In genomic region chr1:64935551-64936158, GRCh38 we compare ENCODE assay signal across 25 cellular contexts. TPM values are rescaled to one million over a fixed set of nuclear protein-coding genes. Genes with fewer than 3 reads are reported as not detected.
DNase-seq lines count a peak whose midpoint lies in the region; ATAC-seq and TF ChIP-seq lines count a peak whose summit lies in the region.
"Had no signal": no experiment of that assay in that cellular context is flagged by ENCODE, and none has a peak within 500 bp of the region (broad histone marks: within the 10 kb centered on the region; RNA-seq: fewer than 3 reads in every experiment).

No MANE protein-coding gene starts in this region.

- intact Hi-C loops in CD14-positive monocyte (cut with micrococcal nuclease), result loop anchor here in 1 of 2 donors (10.0 kb wide), 1 partner anchor 69 kb away; no protein-coding TSS in a partner anchor
- intact Hi-C loops in psoas muscle (cut with DNase I), result loop anchor here (5.0 kb wide), 1 partner anchor 38 kb away; no protein-coding TSS in a partner anchor
- intact Hi-C loops in activated CD4-positive, alpha-beta T cell treated with anti-CD3 and anti-CD28 coated beads for 36 hours (cut with DNase I, micrococcal nuclease), result no loop called here
- intact Hi-C loops in sciatic nerve (cut with DNase I), result no loop called here

- CTCF ChIA-PET in activated CD4-positive, alpha-beta T cell treated with anti-CD3 and anti-CD28 coated beads for 36 hours (lab: Charles Lee), result no interaction called here

- H3K9me3 Mint-ChIP-seq in CD14-positive monocyte, result peaks cover 0 to 2% (median 0%) of the 10 kb centered on the region in 7 donors
- H3K9me3 Mint-ChIP-seq in HFFc6, result no peaks in the 10 kb centered on the region
- peaks cover 0 to 1% of the 10 kb centered on the region in 2 donors for H3K9me3 Mint-ChIP-seq in effector memory CD8-positive, alpha-beta T cell
- peaks cover 6% of the 10 kb centered on the region for H3K9me3 Mint-ChIP-seq in activated CD4-positive, alpha-beta T cell treated with anti-CD3 and anti-CD28 coated beads for 36 hours (ENCODE audit: low read depth)

- 49 to 83% (median 68%) methylated on average over 9 of the region's 9 CpGs for WGBS in psoas muscle, 3 donors

- H3K4me1 Mint-ChIP-seq in CD14-positive monocyte, result peaks cover 62% of the 10 kb centered on the region
- peaks cover 53% of the 10 kb centered on the region for H3K4me1 Mint-ChIP-seq in HFFc6 (ENCODE audit: low read depth)
- H3K4me1 Mint-ChIP-seq in effector memory CD8-positive, alpha-beta T cell (ENCODE audit: low read depth in 2 of 2), result peaks cover 63 to 76% of the 10 kb centered on the region in 2 donors
- peaks cover 76% of the 10 kb centered on the region for H3K4me1 Mint-ChIP-seq in activated CD4-positive, alpha-beta T cell treated with anti-CD3 and anti-CD28 coated beads for 36 hours

- POLR2A ChIA-PET in activated CD4-positive, alpha-beta T cell treated with anti-CD3 and anti-CD28 coated beads for 36 hours (lab: Charles Lee), result interaction anchor here (1.4 kb wide), 1 partner anchor 58 kb away, joined by 3 read pairs; no protein-coding TSS in a partner anchor

- no peak for ATAC-seq in effector memory CD8-positive, alpha-beta T cell (replicated peaks)
- ATAC-seq in psoas muscle (peak in 2 of 4 donors; percentile 10 to 29), GM19455 (IDR thresholded peaks at IDR 0.05; ENCODE audit: unreplicated experiment) (no peak), HG02588 (IDR thresholded peaks at IDR 0.05; ENCODE audit: unreplicated experiment) (no peak), sciatic nerve (no peak)
- ATAC-seq in activated CD4-positive, alpha-beta T cell treated with anti-CD3 and anti-CD28 coated beads for 36 hours, result no peak
- ATAC-seq: foreskin keratinocyte had no signal

- peaks cover 0 to 3% (median 2%) of the 10 kb centered on the region in 3 donors for H3K27me3 Mint-ChIP-seq in CD14-positive monocyte (ENCODE audit: low read depth in 3 of 3)
- H3K27me3 Mint-ChIP-seq in HFFc6 (ENCODE audit: insufficient read depth), result no peaks in the 10 kb centered on the region; the same call in 1 of the 2 replicates
- no peaks in the 10 kb centered on the region for H3K27me3 Mint-ChIP-seq in effector memory CD8-positive, alpha-beta T cell
- H3K27me3 Mint-ChIP-seq in activated CD4-positive, alpha-beta T cell treated with anti-CD3 and anti-CD28 coated beads for 36 hours, result no peaks in the 10 kb centered on the region
- H3K27me3 Mint-ChIP-seq: activated CD4-positive, alpha-beta T cell treated with anti-CD3 and anti-CD28 coated beads, Interleukin-2, amount 10 ng/mL, durations not matched to agents 7 days and 5 days; B cell had no signal

- no peaks in the 10 kb centered on the region for H3K9me3 ChIP-seq in psoas muscle
- H3K9me3 ChIP-seq: HAP-1, MG63, stomach had no signal

- H3K4me3 Mint-ChIP-seq in CD14-positive monocyte, result no peak overlapping the region
- H3K4me3 Mint-ChIP-seq in HFFc6, result 0 out of 2 replicates have a peak overlapping the region, but pooled peaks have one; percentile 5
- H3K4me3 Mint-ChIP-seq in effector memory CD8-positive, alpha-beta T cell, result peak overlapping the region in 1 of 2 donors; percentile 31
- H3K4me3 Mint-ChIP-seq in activated CD4-positive, alpha-beta T cell treated with anti-CD3 and anti-CD28 coated beads for 36 hours, result no peak overlapping the region
- H3K4me3 Mint-ChIP-seq: activated CD4-positive, alpha-beta T cell treated with anti-CD3 and anti-CD28 coated beads, Interleukin-2, amount 10 ng/mL, durations not matched to agents 7 days and 5 days had no signal

- no peaks in the 10 kb centered on the region for H3K27me3 ChIP-seq in psoas muscle (ENCODE audit: insufficient read depth in 3 of 3, low read length in 2 of 3)
- H3K27me3 ChIP-seq: foreskin keratinocyte, MG63, stomach had no signal

- DNase-seq in CD14-positive monocyte (ENCODE audit: low spot score) (no peak), HFFc6 (no peak), psoas muscle (no peak), sciatic nerve (ENCODE audit: low spot score) (no peak)
- DNase-seq in effector memory CD8-positive, alpha-beta T cell, result no peak
- DNase-seq in activated CD4-positive, alpha-beta T cell treated with anti-CD3 and anti-CD28 coated beads for 36 hours, result no peak
- DNase-seq: activated CD4-positive, alpha-beta T cell treated with anti-CD3 and anti-CD28 coated beads, Interleukin-2, amount 10 ng/mL, durations not matched to agents 7 days and 5 days; activated CD8-positive, alpha-beta memory T cell treated with anti-CD3 and anti-CD28 coated beads, Interleukin-2, amount 50 U/mL, for 48 hours; activated gamma-delta T cell treated with Interleukin-2 at 50 U/mL for 16 hours; caudate nucleus; foreskin keratinocyte; hypothalamus; mammary epithelial cell; MG63; NCI-H1436; NCI-H2171; posterior cingulate gyrus; Right ventricle myocardium superior; stimulated activated CD4-positive, alpha-beta T cell treated with anti-CD3 and anti-CD28 coated beads, Interleukin-2, amount 100 ng/mL, for 48 hours; stomach had no signal

- H3K27ac Mint-ChIP-seq in CD14-positive monocyte, result peak overlapping the region in 6 of 7 donors; percentile 11 to 55 (median 40)
- peak overlapping the region; percentile 98; the same call in 1 of the 2 replicates for H3K27ac Mint-ChIP-seq in HFFc6
- peak overlapping the region; percentile 50 to 70 for H3K27ac Mint-ChIP-seq in effector memory CD8-positive, alpha-beta T cell
- no peak overlapping the region for H3K27ac Mint-ChIP-seq in activated CD4-positive, alpha-beta T cell treated with anti-CD3 and anti-CD28 coated beads for 36 hours
- H3K27ac Mint-ChIP-seq: activated CD4-positive, alpha-beta T cell treated with anti-CD3 and anti-CD28 coated beads, Interleukin-2, amount 10 ng/mL, durations not matched to agents 7 days and 5 days; B cell had no signal

- peak overlapping the region; percentile 77 for H3K27ac ChIP-seq in psoas muscle
- H3K27ac ChIP-seq: foreskin keratinocyte had no signal

- no peak for TF ChIP-seq CTCF in CD14-positive monocyte (IDR thresholded peaks at IDR 0.05)
- TF ChIP-seq CTCF in HFFc6 (IDR thresholded peaks at IDR 0.05), result no peak
- TF ChIP-seq CTCF in psoas muscle (IDR thresholded peaks at IDR 0.05), result no peak

- peaks cover 73% of the 10 kb centered on the region for H3K4me1 ChIP-seq in psoas muscle
- H3K4me1 ChIP-seq: foreskin keratinocyte, HAP-1 had no signal

- H3K36me3 ChIP-seq in psoas muscle (ENCODE audit: insufficient read depth in 1 of 2, low read depth in 1 of 2), result no peaks in the 10 kb centered on the region
- H3K36me3 ChIP-seq: HAP-1, MG63, stomach had no signal

- H3K36me3 Mint-ChIP-seq in CD14-positive monocyte, result peaks cover 5 to 7% of the 10 kb centered on the region in 2 donors
- peaks cover 5% of the 10 kb centered on the region; the same call in 1 of the 2 replicates for H3K36me3 Mint-ChIP-seq in HFFc6 (ENCODE audit: low read depth)
- H3K36me3 Mint-ChIP-seq in effector memory CD8-positive, alpha-beta T cell (ENCODE audit: insufficient read depth), result peaks cover 29% of the 10 kb centered on the region
- peaks cover 26% of the 10 kb centered on the region for H3K36me3 Mint-ChIP-seq in activated CD4-positive, alpha-beta T cell treated with anti-CD3 and anti-CD28 coated beads for 36 hours (ENCODE audit: low read depth)

- H3K4me3 ChIP-seq in psoas muscle, result no peak overlapping the region
- H3K4me3 ChIP-seq: HAP-1, MG63, smooth muscle cell, stomach had no signal

RNA-seq across cellular contexts. Expression of gene JAK1, which starts 30.7 kb away (rescaled TPM):
- polyA plus RNA-seq in CD14-positive monocyte (10 to 100 TPM; 43.1 to 72.6 TPM), psoas muscle (10 to 100 TPM; 33.7 to 80.3 (median 34.0) TPM)
- total RNA-seq in HFFc6 (2021; fragmentation: NEBNext Ultra II Directional; extraction: Animal tissue kit (Norgen Biotek cat#: 25700)), result 100 to 1,000 TPM in 2 of 6 experiments, 10 to 100 TPM in 4; 90.0 to 104 (median 98.3) TPM
- total RNA-seq in psoas muscle (100 to 1,000 TPM; 101 to 137 (median 119) TPM), sciatic nerve (90.3 TPM)
- total RNA-seq in activated CD4-positive, alpha-beta T cell treated with anti-CD3 and anti-CD28 coated beads for 36 hours, result 100 to 1,000 TPM; 100 to 114 TPM

Comparison
In these comparisons a context has a peak if more than half of its experiments do, and no peak if none do; other contexts are left out.
1. intact Hi-C loops: an anchor here in psoas muscle (5.0 kb wide); none called in activated CD4-positive, alpha-beta T cell treated with anti-CD3 and anti-CD28 coated beads for 36 hours and sciatic nerve.